In the genomic region with DNA sequence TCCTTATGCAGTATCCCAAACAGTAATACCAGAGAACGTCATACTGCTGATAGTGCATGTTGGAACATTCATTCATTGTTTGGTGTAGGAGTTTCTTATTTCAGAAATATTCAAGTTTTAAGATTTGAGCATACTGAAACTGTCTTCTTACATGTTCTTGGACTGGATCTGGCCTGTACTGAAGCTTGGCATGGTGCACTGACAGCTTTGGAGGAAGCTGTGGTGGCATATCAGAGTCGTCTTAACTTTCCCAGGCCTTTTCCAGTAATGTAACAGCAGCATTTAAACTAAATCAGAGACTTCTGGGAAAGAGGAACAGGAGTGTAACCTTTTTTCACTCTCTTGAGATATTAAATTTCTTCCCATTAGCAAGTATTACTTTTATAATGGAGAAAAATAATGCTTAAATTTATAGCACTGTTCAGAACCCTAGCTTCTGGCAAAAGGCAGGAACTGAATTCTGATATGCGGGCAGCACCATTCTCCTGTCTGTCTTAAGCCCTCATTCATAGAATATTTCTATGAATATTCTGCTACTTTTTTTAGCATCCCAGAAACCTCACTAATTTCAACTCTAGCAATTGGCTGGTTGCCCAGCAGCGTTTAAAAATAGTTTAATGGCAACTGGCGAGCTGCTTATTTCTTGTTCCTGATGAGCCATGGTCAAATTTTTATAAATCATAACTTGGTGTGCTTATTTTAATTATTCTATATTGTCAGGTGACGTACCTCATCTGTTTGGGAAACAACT, we compare ENCODE assay signal across 10 cellular contexts. TPM values are rescaled to one million over a fixed set of nuclear protein-coding genes. Genes with fewer than 3 reads are reported as not detected.
DNase-seq lines count a peak whose midpoint lies in the region; TF ChIP-seq lines count a peak whose summit lies in the region.
"Had no signal": no experiment of that assay in that cellular context is flagged by ENCODE, and none has a peak within 500 bp of the region (broad histone marks: within the 10 kb centered on the region; RNA-seq: fewer than 3 reads in every experiment).

No MANE protein-coding gene starts in this region.

- DNase-seq in MCF 10A (ENCODE audit: unreplicated experiment), result peak; percentile 5
- DNase-seq in breast epithelium (ENCODE audit: low spot score in 2 of 2), result no peak
- peak; percentile 63 for DNase-seq in dermis blood vessel endothelial cell
- peak; percentile 97 for DNase-seq in myocyte (ENCODE audit: low read depth)
- no peak for DNase-seq in NCI-H2196 (lab: John Stamatoyannopoulos, UW; ENCODE audit: unreplicated experiment)
- DNase-seq in stimulated activated CD4-positive, alpha-beta T cell treated with anti-CD3 and anti-CD28 coated beads, Interleukin-1b, Interleukin-23, amount 100 ng/mL, for 48 hours, result no peak
- no peak for DNase-seq in islet precursor cell
- DNase-seq in activated gamma-delta T cell treated with Interleukin-2 at 50 U/mL for 16 hours, result no peak
- DNase-seq: activated CD4-positive, alpha-beta T cell treated with anti-CD3 and anti-CD28 coated beads, Interleukin-2, amount 50 U/mL, for 48 hours; NCI-H1092 treated with DMSO at 0.1 percent for 48 hours had no signal

- H3K9me3 Mint-ChIP-seq in MCF 10A (ENCODE audit: unreplicated experiment), result no peaks in the 10 kb centered on the region

- CTCF ChIA-PET in MCF 10A (lab: Yijun Ruan, JAX), result interaction anchor here (0.6 to 1.0 kb wide), 4 partner anchors 10 to 88 kb away, joined by 3 to 5 read pairs (median 3); no protein-coding TSS in a partner anchor

- no peaks in the 10 kb centered on the region for H3K27me3 ChIP-seq in breast epithelium

- no peaks in the 10 kb centered on the region for H3K9me3 ChIP-seq in breast epithelium

- POLR2A ChIA-PET in MCF 10A (lab: Yijun Ruan, JAX), result interaction anchor here (0.8 to 2.0 kb wide), 2 partner anchors 10 to 31 kb away, joined by 3 to 11 read pairs; partner anchors contain the start of gene DNAJC13

- H3K27ac Mint-ChIP-seq in MCF 10A (ENCODE audit: low read depth, unreplicated experiment), result no peak overlapping the region

- H3K27ac ChIP-seq in breast epithelium, result no peak overlapping the region

- H3K4me1 Mint-ChIP-seq in MCF 10A (ENCODE audit: insufficient read depth, unreplicated experiment), result peaks cover 15% of the 10 kb centered on the region

- H3K27me3 Mint-ChIP-seq in MCF 10A (ENCODE audit: insufficient read depth, unreplicated experiment), result no peaks in the 10 kb centered on the region

- H3K4me1 ChIP-seq in breast epithelium, result no peaks in the 10 kb centered on the region

- TF ChIP-seq POLR2A in breast epithelium (IDR thresholded peaks at IDR 0.05), result no peak

- H3K36me3 ChIP-seq in breast epithelium, result no peaks in the 10 kb centered on the region

- H3K4me3 ChIP-seq in breast epithelium, result no peak overlapping the region

- H3K4me3 Mint-ChIP-seq in MCF 10A (ENCODE audit: unreplicated experiment), result no peak overlapping the region

- TF ChIP-seq CTCF in MCF 10A (IDR thresholded peaks at IDR 0.05; ENCODE audit: unreplicated experiment) (no peak), breast epithelium (IDR thresholded peaks at IDR 0.05) (no peak)

- intact Hi-C loops in MCF 10A (cut with micrococcal nuclease) (no loop called here), breast epithelium (cut with DNase I; ENCODE audit: low total_unique reads) (no loop called here)

- H3K36me3 Mint-ChIP-seq in MCF 10A (ENCODE audit: insufficient read depth, unreplicated experiment), result peaks cover 19% of the 10 kb centered on the region

- no TSS peak for BruUV-seq in MCF 10A (replicated peaks; lab: Mats Ljungman, UMichigan)

RNA-seq across cellular contexts. Expression of gene DNAJC13, which starts 31.1 kb away (rescaled TPM):
- total RNA-seq in MCF 10A (2022) (33.0 TPM in 2 replicates), breast epithelium (10 to 100 TPM; 42.0 to 56.5 (median 53.6) TPM), dermis blood vessel endothelial cell (71.6 and 98.6 TPM in 2 replicates), myocyte (36.6 and 46.4 TPM in 2 replicates)
- polyA plus RNA-seq in myocyte (2012), result 14.5 TPM

Comparison
In these comparisons a context has a peak if more than half of its experiments do, and no peak if none do; other contexts are left out.
1. DNase-seq: peak in MCF 10A (single experiment), dermis blood vessel endothelial cell (single experiment) and myocyte (single experiment); none in breast epithelium (0 of 2), NCI-H2196 (single experiment), stimulated activated CD4-positive, alpha-beta T cell treated with anti-CD3 and anti-CD28 coated beads, Interleukin-1b, Interleukin-23, amount 100 ng/mL, for 48 hours (single experiment), islet precursor cell (single experiment) and activated gamma-delta T cell treated with Interleukin-2 at 50 U/mL for 16 hours (single experiment).